9 cellular contexts compared by ENCODE assay signal in genomic region chr10:61779950-61780659, GRCh38.
A peak's percentile ranks its signal among the peaks of the same experiment; 100 is the strongest.
DNase-seq lines count a peak whose midpoint lies in the region; ATAC-seq and TF ChIP-seq lines count a peak whose summit lies in the region.
"Had no signal": no experiment of that assay in that cellular context is flagged by ENCODE, and none has a peak within 500 bp of the region (broad histone marks: within the 10 kb centered on the region; RNA-seq: fewer than 3 reads in every experiment).

No MANE protein-coding gene starts in this region.

- H3K27ac Mint-ChIP-seq in central memory CD8-positive, alpha-beta T cell (ENCODE audit: low read depth) = peak overlapping the region; percentile 26
- H3K27ac Mint-ChIP-seq: progenitor cell of endocrine pancreas had no signal

- H3K27me3 Mint-ChIP-seq in central memory CD8-positive, alpha-beta T cell = peaks cover 17% of the 10 kb centered on the region
- H3K27me3 Mint-ChIP-seq: progenitor cell of endocrine pancreas had no signal

- DNase-seq in BJ (ENCODE audit: low read depth) (peak; percentile 64), M059J (ENCODE audit: low read depth) (peak; percentile 98), lung microvascular endothelial cell (ENCODE audit: low read depth in 2 of 2) (peak; percentile 91 to 96), DMS153 treated with DMSO at 0.1 percent for 48 hours (lab: John Stamatoyannopoulos, UW; ENCODE audit: unreplicated experiment) (no peak), amniotic stem cell (lab: John Stamatoyannopoulos, UW) (no peak)
- DNase-seq in central memory CD8-positive, alpha-beta T cell (ENCODE audit: low spot score in 2 of 2) = no peak

- no peaks in the 10 kb centered on the region for H3K9me3 Mint-ChIP-seq in central memory CD8-positive, alpha-beta T cell

- TF ChIP-seq CTCF in BJ (IDR thresholded peaks at IDR 0.05; ENCODE audit: insufficient read depth, low read depth, low read length) = no peak

- no peaks in the 10 kb centered on the region for H3K27me3 ChIP-seq in BJ (ENCODE audit: control insufficient read depth, insufficient read depth, low read length)

- H3K4me1 Mint-ChIP-seq in central memory CD8-positive, alpha-beta T cell = no peaks in the 10 kb centered on the region

- no peaks in the 10 kb centered on the region for H3K36me3 ChIP-seq in BJ (ENCODE audit: control insufficient read depth, insufficient read depth, low read length)

- H3K4me3 ChIP-seq in BJ (ENCODE audit: low read depth, low read length) = no peak overlapping the region

- CTCF ChIA-PET in BJ (lab: Yijun Ruan, JAX) = interaction anchor here (0.6 to 1.7 kb wide), 2 partner anchors 9 to 29 kb away, joined by 3 to 4 read pairs; no protein-coding TSS in a partner anchor

- H3K4me3 Mint-ChIP-seq in central memory CD8-positive, alpha-beta T cell = no peak overlapping the region

- H3K36me3 Mint-ChIP-seq in central memory CD8-positive, alpha-beta T cell (ENCODE audit: insufficient read depth) = no peaks in the 10 kb centered on the region

- ATAC-seq in central memory CD8-positive, alpha-beta T cell (replicated peaks; ENCODE audit: extremely low read depth, poor library complexity, severe bottlenecking) = peak; percentile 43
- ATAC-seq in GM18511 (IDR thresholded peaks at IDR 0.05; ENCODE audit: unreplicated experiment) (no peak), GM18909 (IDR thresholded peaks at IDR 0.05; ENCODE audit: poor library complexity, unreplicated experiment) (no peak)

- POLR2A ChIA-PET in BJ (lab: Charles Lee) = no interaction called here

Comparison
In these comparisons a context has a peak if more than half of its experiments do, and no peak if none do; other contexts are left out.
1. DNase-seq: peak in BJ (single experiment), M059J (single experiment) and lung microvascular endothelial cell (2 of 2); none in central memory CD8-positive, alpha-beta T cell (0 of 2), DMS153 treated with DMSO at 0.1 percent for 48 hours (single experiment) and amniotic stem cell (single experiment).